ENCODE assay signal across 21 cellular contexts in genomic region chrX:68942797-68943196, GRCh38.
DNase-seq lines count a peak whose midpoint lies in the region; ATAC-seq and TF ChIP-seq lines count a peak whose summit lies in the region.
"Had no signal": no experiment of that assay in that cellular context is flagged by ENCODE, and none has a peak within 500 bp of the region (broad histone marks: within the 10 kb centered on the region; RNA-seq: fewer than 3 reads in every experiment).

No MANE protein-coding gene starts in this region.

- ATAC-seq in left cardiac atrium (no peak), left colon (peak; percentile 39), HG02678 (IDR thresholded peaks at IDR 0.05; ENCODE audit: unreplicated experiment) (no peak)
- ATAC-seq in activated naive CD4-positive, alpha-beta T cell treated with anti-CD3 and anti-CD28 coated beads, Interleukin-2, amount 50 U/mL, for 72 hours = no peak
- ATAC-seq: PC-3 had no signal

- DNase-seq in cardiac muscle cell (ENCODE audit: low read depth in 1 of 2, low spot score in 1 of 2) (peak in 1 of 2 donors; percentile 65), left cardiac atrium (no peak), endodermal cell (peak; percentile 17), left colon (no peak), type B pancreatic cell (ENCODE audit: extremely low spot score, unreplicated experiment) (peak; percentile 10), H4 (ENCODE audit: low spot score) (no peak)
- DNase-seq in activated naive CD4-positive, alpha-beta T cell treated with anti-CD3 and anti-CD28 coated beads, Interleukin-2, amount 50 U/mL, for 72 hours (ENCODE audit: low spot score in 2 of 2) = no peak
- DNase-seq: CD4-positive, alpha-beta T cell; GM23248; H9; HFFc6; IMR-90; KG1; MG63; NCI-H446; NCI-H524 treated with DMSO at 0.1 percent for 48 hours; NCI-H82; NK-92 treated with Interleukin-12 subunit alpha and Interleukin-12 subunit beta, amount 100 ng/mL, for 24 hours; PC-3 had no signal

- intact Hi-C loops in left cardiac atrium (cut with DNase I) (no loop called here), left colon (cut with DNase I, micrococcal nuclease) (no loop called here)

- H3K27me3 Mint-ChIP-seq in endodermal cell (ENCODE audit: insufficient read depth) = no peaks in the 10 kb centered on the region
- no peaks in the 10 kb centered on the region for H3K27me3 Mint-ChIP-seq in type B pancreatic cell
- H3K27me3 Mint-ChIP-seq: CD4-positive, alpha-beta T cell had no signal

- no peaks in the 10 kb centered on the region for H3K9me3 ChIP-seq in cardiac muscle cell (ENCODE audit: low read depth)
- H3K9me3 ChIP-seq in endodermal cell (ENCODE audit: control insufficient read depth, low read length) = no peaks in the 10 kb centered on the region
- H3K9me3 ChIP-seq: BLaER1, MG63 had no signal

- peaks cover 11% of the 10 kb centered on the region for H3K4me1 ChIP-seq in cardiac muscle cell (ENCODE audit: low read depth)
- H3K4me1 ChIP-seq in endodermal cell (ENCODE audit: control insufficient read depth, insufficient read depth, low read length) = no peaks in the 10 kb centered on the region

- H3K9me3 Mint-ChIP-seq in endodermal cell (peaks cover 62% of the 10 kb centered on the region), type B pancreatic cell (no peaks in the 10 kb centered on the region)
- no peaks in the 10 kb centered on the region for H3K9me3 Mint-ChIP-seq in activated naive CD4-positive, alpha-beta T cell treated with anti-CD3 and anti-CD28 coated beads, Interleukin-2, amount 50 U/mL, for 72 hours
- H3K9me3 Mint-ChIP-seq: CD4-positive, alpha-beta T cell; HFFc6 had no signal

- H3K36me3 Mint-ChIP-seq in endodermal cell (ENCODE audit: low read depth) (no peaks in the 10 kb centered on the region), type B pancreatic cell (no peaks in the 10 kb centered on the region)
- no peaks in the 10 kb centered on the region for H3K36me3 Mint-ChIP-seq in activated naive CD4-positive, alpha-beta T cell treated with anti-CD3 and anti-CD28 coated beads, Interleukin-2, amount 50 U/mL, for 72 hours

- no peak overlapping the region for H3K4me3 Mint-ChIP-seq in endodermal cell
- H3K4me3 Mint-ChIP-seq in type B pancreatic cell = no peak overlapping the region
- H3K4me3 Mint-ChIP-seq: CD4-positive, alpha-beta T cell; H9; HFFc6 had no signal

- H3K27me3 ChIP-seq in cardiac muscle cell = no peaks in the 10 kb centered on the region
- H3K27me3 ChIP-seq in endodermal cell (ENCODE audit: control insufficient read depth, insufficient read depth, low read length, poor library complexity, severe bottlenecking) = no peaks in the 10 kb centered on the region
- H3K27me3 ChIP-seq: MG63 had no signal

- H3K27ac ChIP-seq in cardiac muscle cell (peak overlapping the region; percentile 40), endodermal cell (ENCODE audit: low read depth, low read length) (no peak overlapping the region)
- H3K27ac ChIP-seq: BLaER1, GM23248 had no signal

- 96% methylated on average over 2 of the region's 2 CpGs; no CpG with 5 or more reads in 1 of the 2 experiments for WGBS in endodermal cell (ENCODE audit: insufficient coverage in 1 of 2, insufficient read length in 1 of 2), 2 experiments

- H3K4me3 ChIP-seq in cardiac muscle cell = no peak overlapping the region
- H3K4me3 ChIP-seq in endodermal cell (ENCODE audit: low read length) = no peak overlapping the region
- H3K4me3 ChIP-seq: BLaER1, GM23248, MG63 had no signal

- TF ChIP-seq CTCF in cardiac muscle cell (IDR thresholded peaks at IDR 0.05; ENCODE audit: low read depth, low read length) = no peak
- no peak for TF ChIP-seq CTCF in endodermal cell (conservative IDR thresholded peaks at IDR 0.05)
- TF ChIP-seq CTCF in type B pancreatic cell (conservative IDR thresholded peaks at IDR 0.05) = no peak

- H3K4me1 Mint-ChIP-seq in endodermal cell (peaks cover 4% of the 10 kb centered on the region), type B pancreatic cell (ENCODE audit: unreplicated experiment) (peaks cover 10% of the 10 kb centered on the region)

- no peak overlapping the region for H3K27ac Mint-ChIP-seq in endodermal cell
- H3K27ac Mint-ChIP-seq in type B pancreatic cell = no peak overlapping the region
- H3K27ac Mint-ChIP-seq in activated naive CD4-positive, alpha-beta T cell treated with anti-CD3 and anti-CD28 coated beads, Interleukin-2, amount 50 U/mL, for 72 hours = no peak overlapping the region
- H3K27ac Mint-ChIP-seq: CD4-positive, alpha-beta T cell; H9; HFFc6 had no signal

- H3K9ac ChIP-seq in endodermal cell (ENCODE audit: extremely low read depth, low read length, poor library complexity, severe bottlenecking) = no peak overlapping the region
- H3K9ac ChIP-seq: BLaER1, GM23248 had no signal

- no peaks in the 10 kb centered on the region for H3K36me3 ChIP-seq in cardiac muscle cell
- H3K36me3 ChIP-seq in endodermal cell (ENCODE audit: control insufficient read depth, insufficient read depth, low read length) = no peaks in the 10 kb centered on the region
- H3K36me3 ChIP-seq: BLaER1, MG63 had no signal

Comparison
In these comparisons a context has a peak if more than half of its experiments do, and no peak if none do; other contexts are left out.
1. DNase-seq: peak in endodermal cell (single experiment) and type B pancreatic cell (single experiment); none in left cardiac atrium (single experiment), left colon (0 of 2), H4 (single experiment) and activated naive CD4-positive, alpha-beta T cell treated with anti-CD3 and anti-CD28 coated beads, Interleukin-2, amount 50 U/mL, for 72 hours (0 of 2).